Comparison of ENCODE assay signal across 8 cellular contexts in genomic region chr17:67366193-67367157, GRCh38. TPM values are rescaled to one million over a fixed set of nuclear protein-coding genes. Genes with fewer than 3 reads are reported as not detected.
A peak's percentile ranks its signal among the peaks of the same experiment; 100 is the strongest.
DNase-seq lines count a peak whose midpoint lies in the region; ATAC-seq and TF ChIP-seq lines count a peak whose summit lies in the region.

PSMD12 (minus strand) TSS chr17:67366577; CDS start chr17:67366519, 58 bp downstream.

- H3K27me3 ChIP-seq in left lung, result no peaks in the 10 kb centered on the region

- H3K4me1 Mint-ChIP-seq in activated CD4-positive, alpha-beta T cell treated with anti-CD3 and anti-CD28 coated beads, Interleukin-2, amount 10 ng/mL, durations not matched to agents 7 days and 5 days, result peaks cover 60% of the 10 kb centered on the region

- H3K36me3 Mint-ChIP-seq in activated CD4-positive, alpha-beta T cell treated with anti-CD3 and anti-CD28 coated beads, Interleukin-2, amount 10 ng/mL, durations not matched to agents 7 days and 5 days (ENCODE audit: low read depth), result peaks cover 21% of the 10 kb centered on the region

- H3K4me3 Mint-ChIP-seq in activated CD4-positive, alpha-beta T cell treated with anti-CD3 and anti-CD28 coated beads, Interleukin-2, amount 10 ng/mL, durations not matched to agents 7 days and 5 days, result peak within 1 kb of the TSS; percentile 93

- TF ChIP-seq CTCF in left lung (IDR thresholded peaks at IDR 0.05), result no peak

- H3K36me3 ChIP-seq in left lung, result peaks cover 0 to 7% of the 10 kb centered on the region in 2 donors

- POLR2A ChIA-PET in activated CD4-positive, alpha-beta T cell treated with anti-CD3 and anti-CD28 coated beads, Interleukin-2, amount 10 ng/mL, durations not matched to agents 7 days and 5 days (lab: Charles Lee), result no interaction called here

- peak within 1 kb of the TSS; percentile 94 to 96 for H3K4me3 ChIP-seq in left lung

- DNase-seq in C1 segment of cervical spinal cord (lab: John Stamatoyannopoulos, UW) (peak; percentile 41 to 95 (median 89)), NCI-H526 (lab: John Stamatoyannopoulos, UW) (peak; percentile 75 to 93), dedifferentiated amniotic fluid mesenchymal stem cell (ENCODE audit: extremely low spot score) (peak; percentile 80), left lung (peak; percentile 95 to 100)
- DNase-seq in activated CD4-positive, alpha-beta T cell treated with anti-CD3 and anti-CD28 coated beads, Interleukin-2, amount 10 ng/mL, durations not matched to agents 7 days and 5 days, result peak; percentile 92
- DNase-seq in stimulated activated CD4-positive, alpha-beta T cell treated with anti-CD3 and anti-CD28 coated beads, Interleukin-2, amount 100 ng/mL, for 48 hours, result peak; percentile 95 to 97

- H3K27me3 Mint-ChIP-seq in activated CD4-positive, alpha-beta T cell treated with anti-CD3 and anti-CD28 coated beads, Interleukin-2, amount 10 ng/mL, durations not matched to agents 7 days and 5 days, result no peaks in the 10 kb centered on the region

- H3K27ac ChIP-seq in left lung, result peak within 1 kb of the TSS; percentile 95

- CTCF ChIA-PET in activated CD4-positive, alpha-beta T cell treated with anti-CD3 and anti-CD28 coated beads, Interleukin-2, amount 10 ng/mL, durations not matched to agents 7 days and 5 days (lab: Charles Lee), result interaction anchor here (0.6 to 3.2 kb wide), 11 partner anchors 9 to 236 kb away, joined by 3 to 19 read pairs (median 3); partner anchors contain the start of gene PITPNC1

- no peaks in the 10 kb centered on the region for H3K9me3 ChIP-seq in left lung

- ATAC-seq in GM19324 (IDR thresholded peaks at IDR 0.05; ENCODE audit: low FRiP score, unreplicated experiment) (peak; percentile 82), HG03457 (IDR thresholded peaks at IDR 0.05; ENCODE audit: unreplicated experiment) (peak; percentile 65), left lung (peak; percentile 99)

- intact Hi-C loops in left lung (cut with DNase I), result no loop called here

- peak within 1 kb of the TSS; percentile 86 for H3K27ac Mint-ChIP-seq in activated CD4-positive, alpha-beta T cell treated with anti-CD3 and anti-CD28 coated beads, Interleukin-2, amount 10 ng/mL, durations not matched to agents 7 days and 5 days

- H3K4me1 ChIP-seq in left lung, result peaks cover 25 to 44% of the 10 kb centered on the region in 2 donors

- no peaks in the 10 kb centered on the region for H3K9me3 Mint-ChIP-seq in activated CD4-positive, alpha-beta T cell treated with anti-CD3 and anti-CD28 coated beads, Interleukin-2, amount 10 ng/mL, durations not matched to agents 7 days and 5 days

RNA-seq across cellular contexts. Expression of gene PSMD12, which starts in this region (rescaled TPM):
- 10 to 100 TPM; 42.4 to 47.5 TPM for total RNA-seq in activated CD4-positive, alpha-beta T cell treated with anti-CD3 and anti-CD28 coated beads, Interleukin-2, amount 10 ng/mL, durations not matched to agents 7 days and 5 days
- total RNA-seq in left lung, result 10 to 100 TPM; 40.0 to 56.6 TPM

Comparison
In these comparisons a context has a peak if more than half of its experiments do, and no peak if none do; other contexts are left out.
1. Peak in every context shown above with its lines: DNase-seq, ATAC-seq, H3K4me3 ChIP-seq and H3K27ac ChIP-seq.